Comparison of ENCODE assay signal across 17 cellular contexts in the genomic region with DNA sequence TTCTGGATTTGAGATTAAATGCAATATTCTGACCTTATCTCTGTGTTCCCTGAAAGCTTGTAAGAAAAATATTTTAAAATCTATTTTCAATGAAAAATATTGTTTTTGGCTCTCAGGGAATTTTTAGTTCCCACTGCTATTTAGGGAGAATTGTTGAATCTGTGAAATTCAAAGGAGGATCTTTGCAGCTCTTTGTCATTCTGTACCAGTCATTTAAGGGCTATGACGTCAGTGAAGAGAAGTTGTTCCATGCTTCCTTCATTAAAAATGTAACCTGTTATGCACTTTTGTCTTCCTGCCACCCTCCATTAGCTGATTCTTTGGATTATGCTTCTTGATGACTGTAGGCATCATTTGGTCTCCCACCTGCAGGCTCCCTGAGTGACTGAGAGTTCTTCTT.
A peak's percentile ranks its signal among the peaks of the same experiment; 100 is the strongest.
DNase-seq lines count a peak whose midpoint lies in the region; ATAC-seq, FAIRE-seq and TF ChIP-seq lines count a peak whose summit lies in the region.
"Had no signal": no experiment of that assay in that cellular context is flagged by ENCODE, and none has a peak within 500 bp of the region (broad histone marks: within the 10 kb centered on the region; RNA-seq: fewer than 3 reads in every experiment).

No MANE protein-coding gene starts in this region.

- no peaks in the 10 kb centered on the region for H3K9me3 ChIP-seq in A549
- H3K9me3 ChIP-seq in IMR-90 (ENCODE audit: control insufficient read depth, insufficient read depth, low read length): no peaks in the 10 kb centered on the region
- no peaks in the 10 kb centered on the region for H3K9me3 ChIP-seq in subcutaneous abdominal adipose tissue (ENCODE audit: control insufficient read depth in 5 of 5, low read length in 5 of 5)
- no peaks in the 10 kb centered on the region for H3K9me3 ChIP-seq in esophagus muscularis mucosa
- H3K9me3 ChIP-seq: BE2C had no signal

- H3K4me1 ChIP-seq in A549: peaks cover 29% of the 10 kb centered on the region
- H3K4me1 ChIP-seq in IMR-90 (ENCODE audit: control insufficient read depth, insufficient read depth, low read length): peaks cover 9% of the 10 kb centered on the region
- peaks cover 0 to 23% (median 19%) of the 10 kb centered on the region in 5 donors for H3K4me1 ChIP-seq in subcutaneous abdominal adipose tissue (ENCODE audit: control insufficient read depth in 5 of 5, insufficient read depth in 5 of 5, low read length in 5 of 5)
- H3K4me1 ChIP-seq in esophagus muscularis mucosa: peaks cover 5 to 18% (median 13%) of the 10 kb centered on the region in 4 donors

- H3K36me3 ChIP-seq in IMR-90 (ENCODE audit: control insufficient read depth, insufficient read depth, low read length): no peaks in the 10 kb centered on the region
- peaks cover 2 to 7% (median 5%) of the 10 kb centered on the region in 5 donors for H3K36me3 ChIP-seq in subcutaneous abdominal adipose tissue (ENCODE audit: control insufficient read depth in 5 of 5, insufficient read depth in 5 of 5, low read length in 5 of 5)
- H3K36me3 ChIP-seq in H7 (replicated peaks; ENCODE audit: control insufficient read depth, insufficient read depth, low read length): no peaks in the 10 kb centered on the region
- no peaks in the 10 kb centered on the region for H3K36me3 ChIP-seq in esophagus muscularis mucosa
- H3K36me3 ChIP-seq: BE2C had no signal

- CTCF ChIA-PET in A549 (lab: Yijun Ruan, JAX): interaction anchor here (1.1 to 1.2 kb wide), 2 partner anchors 14 to 30 kb away, joined by 3 read pairs; no protein-coding TSS in a partner anchor
- CTCF ChIA-PET in IMR-90 (lab: Yijun Ruan, JAX): interaction anchor here (0.5 kb wide), 1 partner anchor 150 kb away, joined by 4 read pairs; no protein-coding TSS in a partner anchor

- ATAC-seq in A549: no peak
- ATAC-seq in IMR-90 (ENCODE audit: low read depth): no peak

- no peak overlapping the region for H3K4me3 ChIP-seq in A549
- no peak overlapping the region for H3K4me3 ChIP-seq in IMR-90 (ENCODE audit: insufficient read depth, low read depth, low read length)
- no peak overlapping the region for H3K4me3 ChIP-seq in subcutaneous abdominal adipose tissue (ENCODE audit: low read depth in 1 of 5, low read length in 5 of 5)
- no peak overlapping the region for H3K4me3 ChIP-seq in H7 (ENCODE audit: insufficient read depth, low read depth, low read length)
- H3K4me3 ChIP-seq in esophagus muscularis mucosa: no peak overlapping the region
- H3K4me3 ChIP-seq: PC-9 had no signal

- TF ChIP-seq POLR2A in A549 (IDR thresholded peaks at IDR 0.05; ENCODE audit: low read length) (no peak), IMR-90 (IDR thresholded peaks at IDR 0.05; ENCODE audit: low read depth, low read length) (no peak), esophagus muscularis mucosa (IDR thresholded peaks at IDR 0.05; ENCODE audit: low read depth) (no peak)

- dilution Hi-C loops in IMR-90 (cut with HindIII; ENCODE audit: low sequenced_read_pairs, unreplicated experiment): no loop called here

- TF ChIP-seq EP300 in A549 (IDR thresholded peaks at IDR 0.05) (no peak), esophagus muscularis mucosa (IDR thresholded peaks at IDR 0.05) (no peak)

- H3K27me3 ChIP-seq in IMR-90 (ENCODE audit: control insufficient read depth, insufficient read depth, low read length): no peaks in the 10 kb centered on the region; the same call in 1 of the 2 replicates
- H3K27me3 ChIP-seq in subcutaneous abdominal adipose tissue (ENCODE audit: control insufficient read depth in 5 of 5, insufficient read depth in 4 of 5, low read length in 5 of 5): no peaks in the 10 kb centered on the region
- no peaks in the 10 kb centered on the region for H3K27me3 ChIP-seq in H7 (ENCODE audit: control insufficient read depth, insufficient read depth, low read length)
- no peaks in the 10 kb centered on the region for H3K27me3 ChIP-seq in esophagus muscularis mucosa
- H3K27me3 ChIP-seq: BE2C had no signal

- DNase-seq in A549 (ENCODE audit: low read depth in 1 of 2, low spot score in 1 of 2) (no peak), IMR-90 (no peak), middle frontal gyrus (ENCODE audit: extremely low spot score, low spot score) (peak; percentile 33), H7 (no peak), DMS153 treated with DMSO at 0.1 percent for 48 hours (lab: John Stamatoyannopoulos, UW; ENCODE audit: unreplicated experiment) (no peak), esophagus muscularis mucosa (ENCODE audit: extremely low spot score) (no peak)
- DNase-seq: BE2C, DMS79, NCI-H1105, NCI-H2029 treated with DMSO at 0.1 percent for 48 hours, NCI-H446, NCI-H526 treated with DMSO at 0.1 percent for 48 hours, PC-9, RPMI8226, SHP77 had no signal

- no peak overlapping the region for H4K91ac ChIP-seq in IMR-90 (ENCODE audit: insufficient read depth, low read depth, low read length)

- in situ Hi-C loops in IMR-90 (cut with MboI; ENCODE audit: low sequenced_read_pairs): no loop called here

- H3K18ac ChIP-seq in IMR-90 (ENCODE audit: low read depth, low read length): no peak overlapping the region; the same call in 1 of the 2 replicates

- BruUV-seq in IMR-90 (replicated peaks; lab: Mats Ljungman, UMichigan): no TSS peak

- no peaks in the 10 kb centered on the region for H4K20me1 ChIP-seq in IMR-90 (ENCODE audit: insufficient read depth, low read length)

- H3K9ac ChIP-seq in IMR-90 (ENCODE audit: low read depth, low read length) (no peak overlapping the region), subcutaneous abdominal adipose tissue (ENCODE audit: low read length in 5 of 5) (no peak overlapping the region)

- peaks cover 8% of the 10 kb centered on the region; the same call in 1 of the 2 replicates for H3K9me1 ChIP-seq in IMR-90 (ENCODE audit: insufficient read depth, low read length)

- H3K56ac ChIP-seq in IMR-90 (ENCODE audit: extremely low read depth, insufficient read depth, low read length): no peak overlapping the region

- no peak overlapping the region for H2AK9ac ChIP-seq in IMR-90 (replicated peaks; ENCODE audit: low read depth, low read length, poor library complexity)

- no peak overlapping the region for H2BK20ac ChIP-seq in IMR-90 (ENCODE audit: low read depth, low read length)

- H3K4ac ChIP-seq in IMR-90 (ENCODE audit: low read depth, low read length): peak overlapping the region; percentile 22; the same call in 1 of the 2 replicates

- H3K27ac ChIP-seq in A549 (peak overlapping the region in 1 of 2 experiments; percentile 29; a peak in 1 of 6 replicates), IMR-90 (ENCODE audit: insufficient read depth, low read length) (no peak overlapping the region), subcutaneous abdominal adipose tissue (ENCODE audit: low read depth, low read length) (peak overlapping the region; percentile 16), esophagus muscularis mucosa (replicated peaks in 1 of 4) (no peak overlapping the region)
- H3K27ac ChIP-seq: PC-9 had no signal

- WGBS in A549 (ENCODE audit: missing lambda C conversion rate): 72% methylated on average over 1 of the region's 1 CpG
- WGBS in IMR-90 (ENCODE audit: extremely low coverage in 2 of 2, insufficient read length in 1 of 2), 2 experiments: no CpG with 5 or more reads among the region's 1 CpG
- 65% methylated on average over 1 of the region's 1 CpG for WGBS in esophagus muscularis mucosa

- TF ChIP-seq RAD21 in A549 (conservative IDR thresholded peaks at IDR 0.05 in 1 of 2, IDR thresholded peaks at IDR 0.05 in 1 of 2) (no peak), IMR-90 (IDR thresholded peaks at IDR 0.05; ENCODE audit: low read length) (no peak)

- no peak for TF ChIP-seq CTCF in A549 (IDR thresholded peaks at IDR 0.05)
- no peak for TF ChIP-seq CTCF in IMR-90 (conservative IDR thresholded peaks at IDR 0.05; ENCODE audit: low read depth, low read length)
- no peak for TF ChIP-seq CTCF in esophagus muscularis mucosa (IDR thresholded peaks at IDR 0.05)

- H2BK120ac ChIP-seq in IMR-90 (ENCODE audit: low read depth, low read length): no peak overlapping the region

- no peak overlapping the region for H2AFZ ChIP-seq in IMR-90 (replicated peaks; ENCODE audit: low read length, poor library complexity)
- H2AFZ ChIP-seq: PC-9 had no signal

- H2AK5ac ChIP-seq in IMR-90 (ENCODE audit: low read depth, low read length): no peak overlapping the region; the same call in 1 of the 2 replicates

- H4K8ac ChIP-seq in IMR-90 (ENCODE audit: low read depth in 2 of 2, low read length in 2 of 2): no peak overlapping the region

- intact Hi-C loops in IMR-90 (cut with micrococcal nuclease) (no loop called here), esophagus muscularis mucosa (cut with DNase I) (no loop called here)

- POLR2A ChIA-PET in A549 (lab: Yijun Ruan, JAX): no interaction called here
- POLR2A ChIA-PET in IMR-90 (lab: Charles Lee; ENCODE audit: unreplicated experiment): interaction anchor here (0.6 kb wide), 1 partner anchor 736 kb away, joined by 6 read pairs; no protein-coding TSS in a partner anchor

- no peak overlapping the region for H2BK15ac ChIP-seq in IMR-90 (ENCODE audit: low read depth, low read length)

- H3K23ac ChIP-seq in IMR-90 (ENCODE audit: low read depth, low read length): no peak overlapping the region

- peaks cover 0 to 8% of the 10 kb centered on the region in 2 experiments; a peak in 1 of 4 replicates for H3K79me1 ChIP-seq in IMR-90 (ENCODE audit: low read depth in 1 of 2, low read length in 2 of 2)

- peak overlapping the region; percentile 41 for H3K4me2 ChIP-seq in A549
- H3K4me2 ChIP-seq in IMR-90 (ENCODE audit: low read depth, low read length): no peak overlapping the region
- H3K4me2 ChIP-seq: PC-9 had no signal

- no peak for FAIRE-seq in A549 (lab: Jason Lieb, UNC)
- FAIRE-seq: HTR-8/SVneo had no signal

- no peak overlapping the region for H2BK5ac ChIP-seq in IMR-90 (ENCODE audit: low read depth, low read length, poor library complexity, severe bottlenecking)

- H3K14ac ChIP-seq in IMR-90 (replicated peaks; ENCODE audit: low read depth, low read length): no peak overlapping the region

- no peak overlapping the region for H4K5ac ChIP-seq in IMR-90 (ENCODE audit: low read depth, low read length)

TF ChIP-seq in A549, 52 proteins besides CTCF, POLR2A, EP300 and RAD21 (continues in another document):
- TF ChIP-seq NFE2L2 (conservative IDR thresholded peaks at IDR 0.05; ENCODE audit: low read length): no peak
- TF ChIP-seq KDM5A (IDR thresholded peaks at IDR 0.05): no peak
- TF ChIP-seq ZFP36 (IDR thresholded peaks at IDR 0.05; ENCODE audit: borderline replicate concordance, partially characterized antibody): no peak

TF ChIP-seq in IMR-90, 13 proteins besides CTCF, POLR2A, EP300 and RAD21 (continues in another document):
- TF ChIP-seq FOS (IDR thresholded peaks at IDR 0.05; ENCODE audit: low read depth, low read length) (no peak), RCOR1 (IDR thresholded peaks at IDR 0.05; ENCODE audit: insufficient replicate concordance, low read length) (no peak), SMC3 (IDR thresholded peaks at IDR 0.05; ENCODE audit: low read depth, low read length) (no peak), MAFK (IDR thresholded peaks at IDR 0.05; ENCODE audit: low read depth, low read length) (no peak), NFE2L2 (IDR thresholded peaks at IDR 0.05; ENCODE audit: low read depth, low read length) (no peak), CHD1 (IDR thresholded peaks at IDR 0.05; ENCODE audit: low read depth, low read length) (no peak), RFX5 (IDR thresholded peaks at IDR 0.05; ENCODE audit: low read depth, low read length) (no peak), CEBPB (IDR thresholded peaks at IDR 0.05; ENCODE audit: low read depth, low read length) (no peak), MXI1 (IDR thresholded peaks at IDR 0.05; ENCODE audit: borderline replicate concordance, low read depth, low read length) (no peak)
